ENCODE assay signal across 1 cellular context in the genomic region with DNA sequence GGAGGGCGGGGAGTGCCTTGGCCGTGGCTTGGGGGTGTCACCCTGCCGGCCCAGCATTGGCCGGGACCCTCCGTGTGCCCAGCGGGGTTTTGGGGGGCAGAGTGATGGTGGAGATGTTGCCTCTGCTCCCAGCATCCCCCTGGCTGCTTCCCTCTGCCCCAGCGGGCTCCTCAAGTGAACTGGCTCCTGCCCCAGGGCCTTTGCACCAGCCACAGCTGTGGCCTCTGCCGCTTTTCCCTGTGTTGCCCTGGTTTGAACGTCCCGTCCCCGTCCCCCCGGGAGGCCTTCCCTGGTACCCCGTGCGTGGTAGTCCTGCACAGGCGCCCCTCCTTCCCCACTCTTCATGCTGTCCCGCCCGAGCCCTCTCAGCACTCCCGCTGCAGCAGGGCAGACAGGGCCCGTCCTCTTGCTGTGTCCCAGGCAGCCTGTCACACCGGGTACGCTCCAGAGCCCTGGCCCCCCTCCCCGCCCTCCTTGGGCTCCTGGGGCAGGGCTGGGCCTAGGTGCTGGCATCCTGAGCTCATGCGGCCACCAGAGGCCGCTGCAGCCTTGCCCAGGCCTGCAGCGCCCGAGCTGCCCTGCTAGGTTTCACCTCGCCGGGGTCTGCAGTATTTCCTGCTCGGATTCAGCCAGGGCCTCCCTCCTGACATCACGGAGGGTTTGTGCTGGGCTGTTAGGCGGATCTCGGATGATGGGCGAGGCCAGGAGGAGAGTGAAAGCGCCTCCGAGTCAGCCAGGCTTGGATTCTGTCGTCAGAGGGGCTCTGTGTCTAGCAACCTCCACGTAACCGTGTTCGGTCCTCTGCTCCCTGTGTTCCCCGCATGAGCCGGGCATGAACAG.
TF ChIP-seq lines count a peak whose summit lies in the region.

No MANE protein-coding gene starts in this region.

TF ChIP-seq in HepG2, 621 proteins besides CTCF, POLR2A, EP300 and RAD21 (continued from another document and continues in another):
- TF ChIP-seq, protein P1, sequence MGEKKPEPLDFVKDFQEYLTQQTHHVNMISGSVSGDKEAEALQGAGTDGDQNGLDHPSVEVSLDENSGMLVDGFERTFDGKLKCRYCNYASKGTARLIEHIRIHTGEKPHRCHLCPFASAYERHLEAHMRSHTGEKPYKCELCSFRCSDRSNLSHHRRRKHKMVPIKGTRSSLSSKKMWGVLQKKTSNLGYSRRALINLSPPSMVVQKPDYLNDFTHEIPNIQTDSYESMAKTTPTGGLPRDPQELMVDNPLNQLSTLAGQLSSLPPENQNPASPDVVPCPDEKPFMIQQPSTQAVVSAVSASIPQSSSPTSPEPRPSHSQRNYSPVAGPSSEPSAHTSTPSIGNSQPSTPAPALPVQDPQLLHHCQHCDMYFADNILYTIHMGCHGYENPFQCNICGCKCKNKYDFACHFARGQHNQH (CRISPR knock-in tag; IDR thresholded peaks at IDR 0.05), result 0 out of 2 replicates have a peak, but pooled peaks have one; percentile 20
- TF ChIP-seq, protein P2, sequence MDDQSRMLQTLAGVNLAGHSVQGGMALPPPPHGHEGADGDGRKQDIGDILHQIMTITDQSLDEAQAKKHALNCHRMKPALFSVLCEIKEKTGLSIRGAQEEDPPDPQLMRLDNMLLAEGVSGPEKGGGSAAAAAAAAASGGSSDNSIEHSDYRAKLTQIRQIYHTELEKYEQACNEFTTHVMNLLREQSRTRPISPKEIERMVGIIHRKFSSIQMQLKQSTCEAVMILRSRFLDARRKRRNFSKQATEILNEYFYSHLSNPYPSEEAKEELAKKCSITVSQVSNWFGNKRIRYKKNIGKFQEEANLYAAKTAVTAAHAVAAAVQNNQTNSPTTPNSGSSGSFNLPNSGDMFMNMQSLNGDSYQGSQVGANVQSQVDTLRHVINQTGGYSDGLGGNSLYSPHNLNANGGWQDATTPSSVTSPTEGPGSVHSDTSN (CRISPR knock-in tag; IDR thresholded peaks at IDR 0.05; ENCODE audit: borderline replicate concordance), result no peak
- TF ChIP-seq ZNF557 (CRISPR knock-in tag; IDR thresholded peaks at IDR 0.05), result no peak
- no peak for TF ChIP-seq SKI (IDR thresholded peaks at IDR 0.05; ENCODE audit: partially characterized antibody)
- TF ChIP-seq ZNF296 (CRISPR knock-in tag; conservative IDR thresholded peaks at IDR 0.05), result no peak
- TF ChIP-seq DMAP1 (CRISPR knock-in tag; IDR thresholded peaks at IDR 0.05), result no peak
- TF ChIP-seq, protein P3, sequence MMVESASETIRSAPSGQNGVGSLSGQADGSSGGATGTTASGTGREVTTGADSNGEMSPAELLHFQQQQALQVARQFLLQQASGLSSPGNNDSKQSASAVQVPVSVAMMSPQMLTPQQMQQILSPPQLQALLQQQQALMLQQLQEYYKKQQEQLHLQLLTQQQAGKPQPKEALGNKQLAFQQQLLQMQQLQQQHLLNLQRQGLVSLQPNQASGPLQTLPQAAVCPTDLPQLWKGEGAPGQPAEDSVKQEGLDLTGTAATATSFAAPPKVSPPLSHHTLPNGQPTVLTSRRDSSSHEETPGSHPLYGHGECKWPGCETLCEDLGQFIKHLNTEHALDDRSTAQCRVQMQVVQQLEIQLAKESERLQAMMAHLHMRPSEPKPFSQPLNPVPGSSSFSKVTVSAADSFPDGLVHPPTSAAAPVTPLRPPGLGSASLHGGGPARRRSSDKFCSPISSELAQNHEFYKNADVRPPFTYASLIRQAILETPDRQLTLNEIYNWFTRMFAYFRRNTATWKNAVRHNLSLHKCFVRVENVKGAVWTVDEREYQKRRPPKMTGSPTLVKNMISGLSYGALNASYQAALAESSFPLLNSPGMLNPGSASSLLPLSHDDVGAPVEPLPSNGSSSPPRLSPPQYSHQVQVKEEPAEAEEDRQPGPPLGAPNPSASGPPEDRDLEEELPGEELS (CRISPR knock-in tag; IDR thresholded peaks at IDR 0.05), result no peak
- no peak for TF ChIP-seq KDM6A (CRISPR knock-in tag; IDR thresholded peaks at IDR 0.05; ENCODE audit: low read depth)
- no peak for TF ChIP-seq ZNF878 (CRISPR knock-in tag; IDR thresholded peaks at IDR 0.05)
- TF ChIP-seq NKX3-1 (CRISPR knock-in tag; IDR thresholded peaks at IDR 0.05), result no peak
- TF ChIP-seq, protein P4, sequence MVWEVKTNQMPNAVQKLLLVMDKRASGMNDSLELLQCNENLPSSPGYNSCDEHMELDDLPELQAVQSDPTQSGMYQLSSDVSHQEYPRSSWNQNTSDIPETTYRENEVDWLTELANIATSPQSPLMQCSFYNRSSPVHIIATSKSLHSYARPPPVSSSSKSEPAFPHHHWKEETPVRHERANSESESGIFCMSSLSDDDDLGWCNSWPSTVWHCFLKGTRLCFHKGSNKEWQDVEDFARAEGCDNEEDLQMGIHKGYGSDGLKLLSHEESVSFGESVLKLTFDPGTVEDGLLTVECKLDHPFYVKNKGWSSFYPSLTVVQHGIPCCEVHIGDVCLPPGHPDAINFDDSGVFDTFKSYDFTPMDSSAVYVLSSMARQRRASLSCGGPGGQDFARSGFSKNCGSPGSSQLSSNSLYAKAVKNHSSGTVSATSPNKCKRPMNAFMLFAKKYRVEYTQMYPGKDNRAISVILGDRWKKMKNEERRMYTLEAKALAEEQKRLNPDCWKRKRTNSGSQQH (CRISPR knock-in tag; IDR thresholded peaks at IDR 0.05; ENCODE audit: low read depth), result no peak
- TF ChIP-seq SNRNP70 (IDR thresholded peaks at IDR 0.05; ENCODE audit: low read depth, low read length), result no peak
- no peak for TF ChIP-seq ZBTB21 (CRISPR knock-in tag; IDR thresholded peaks at IDR 0.05)
- TF ChIP-seq, protein P5, sequence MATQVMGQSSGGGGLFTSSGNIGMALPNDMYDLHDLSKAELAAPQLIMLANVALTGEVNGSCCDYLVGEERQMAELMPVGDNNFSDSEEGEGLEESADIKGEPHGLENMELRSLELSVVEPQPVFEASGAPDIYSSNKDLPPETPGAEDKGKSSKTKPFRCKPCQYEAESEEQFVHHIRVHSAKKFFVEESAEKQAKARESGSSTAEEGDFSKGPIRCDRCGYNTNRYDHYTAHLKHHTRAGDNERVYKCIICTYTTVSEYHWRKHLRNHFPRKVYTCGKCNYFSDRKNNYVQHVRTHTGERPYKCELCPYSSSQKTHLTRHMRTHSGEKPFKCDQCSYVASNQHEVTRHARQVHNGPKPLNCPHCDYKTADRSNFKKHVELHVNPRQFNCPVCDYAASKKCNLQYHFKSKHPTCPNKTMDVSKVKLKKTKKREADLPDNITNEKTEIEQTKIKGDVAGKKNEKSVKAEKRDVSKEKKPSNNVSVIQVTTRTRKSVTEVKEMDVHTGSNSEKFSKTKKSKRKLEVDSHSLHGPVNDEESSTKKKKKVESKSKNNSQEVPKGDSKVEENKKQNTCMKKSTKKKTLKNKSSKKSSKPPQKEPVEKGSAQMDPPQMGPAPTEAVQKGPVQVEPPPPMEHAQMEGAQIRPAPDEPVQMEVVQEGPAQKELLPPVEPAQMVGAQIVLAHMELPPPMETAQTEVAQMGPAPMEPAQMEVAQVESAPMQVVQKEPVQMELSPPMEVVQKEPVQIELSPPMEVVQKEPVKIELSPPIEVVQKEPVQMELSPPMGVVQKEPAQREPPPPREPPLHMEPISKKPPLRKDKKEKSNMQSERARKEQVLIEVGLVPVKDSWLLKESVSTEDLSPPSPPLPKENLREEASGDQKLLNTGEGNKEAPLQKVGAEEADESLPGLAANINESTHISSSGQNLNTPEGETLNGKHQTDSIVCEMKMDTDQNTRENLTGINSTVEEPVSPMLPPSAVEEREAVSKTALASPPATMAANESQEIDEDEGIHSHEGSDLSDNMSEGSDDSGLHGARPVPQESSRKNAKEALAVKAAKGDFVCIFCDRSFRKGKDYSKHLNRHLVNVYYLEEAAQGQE (IDR thresholded peaks at IDR 0.05; ENCODE audit: borderline replicate concordance in 1 of 2, low read depth in 1 of 2, low read length in 2 of 2), result no peak
- TF ChIP-seq SP1 (IDR thresholded peaks at IDR 0.05), result no peak
- no peak for TF ChIP-seq SP1 (CRISPR knock-in tag; IDR thresholded peaks at IDR 0.05)
- no peak for TF ChIP-seq HHEX (CRISPR knock-in tag; IDR thresholded peaks at IDR 0.05)
- TF ChIP-seq ZNF816 (CRISPR knock-in tag; IDR thresholded peaks at IDR 0.05; ENCODE audit: borderline replicate concordance), result no peak
- TF ChIP-seq, protein P6, sequence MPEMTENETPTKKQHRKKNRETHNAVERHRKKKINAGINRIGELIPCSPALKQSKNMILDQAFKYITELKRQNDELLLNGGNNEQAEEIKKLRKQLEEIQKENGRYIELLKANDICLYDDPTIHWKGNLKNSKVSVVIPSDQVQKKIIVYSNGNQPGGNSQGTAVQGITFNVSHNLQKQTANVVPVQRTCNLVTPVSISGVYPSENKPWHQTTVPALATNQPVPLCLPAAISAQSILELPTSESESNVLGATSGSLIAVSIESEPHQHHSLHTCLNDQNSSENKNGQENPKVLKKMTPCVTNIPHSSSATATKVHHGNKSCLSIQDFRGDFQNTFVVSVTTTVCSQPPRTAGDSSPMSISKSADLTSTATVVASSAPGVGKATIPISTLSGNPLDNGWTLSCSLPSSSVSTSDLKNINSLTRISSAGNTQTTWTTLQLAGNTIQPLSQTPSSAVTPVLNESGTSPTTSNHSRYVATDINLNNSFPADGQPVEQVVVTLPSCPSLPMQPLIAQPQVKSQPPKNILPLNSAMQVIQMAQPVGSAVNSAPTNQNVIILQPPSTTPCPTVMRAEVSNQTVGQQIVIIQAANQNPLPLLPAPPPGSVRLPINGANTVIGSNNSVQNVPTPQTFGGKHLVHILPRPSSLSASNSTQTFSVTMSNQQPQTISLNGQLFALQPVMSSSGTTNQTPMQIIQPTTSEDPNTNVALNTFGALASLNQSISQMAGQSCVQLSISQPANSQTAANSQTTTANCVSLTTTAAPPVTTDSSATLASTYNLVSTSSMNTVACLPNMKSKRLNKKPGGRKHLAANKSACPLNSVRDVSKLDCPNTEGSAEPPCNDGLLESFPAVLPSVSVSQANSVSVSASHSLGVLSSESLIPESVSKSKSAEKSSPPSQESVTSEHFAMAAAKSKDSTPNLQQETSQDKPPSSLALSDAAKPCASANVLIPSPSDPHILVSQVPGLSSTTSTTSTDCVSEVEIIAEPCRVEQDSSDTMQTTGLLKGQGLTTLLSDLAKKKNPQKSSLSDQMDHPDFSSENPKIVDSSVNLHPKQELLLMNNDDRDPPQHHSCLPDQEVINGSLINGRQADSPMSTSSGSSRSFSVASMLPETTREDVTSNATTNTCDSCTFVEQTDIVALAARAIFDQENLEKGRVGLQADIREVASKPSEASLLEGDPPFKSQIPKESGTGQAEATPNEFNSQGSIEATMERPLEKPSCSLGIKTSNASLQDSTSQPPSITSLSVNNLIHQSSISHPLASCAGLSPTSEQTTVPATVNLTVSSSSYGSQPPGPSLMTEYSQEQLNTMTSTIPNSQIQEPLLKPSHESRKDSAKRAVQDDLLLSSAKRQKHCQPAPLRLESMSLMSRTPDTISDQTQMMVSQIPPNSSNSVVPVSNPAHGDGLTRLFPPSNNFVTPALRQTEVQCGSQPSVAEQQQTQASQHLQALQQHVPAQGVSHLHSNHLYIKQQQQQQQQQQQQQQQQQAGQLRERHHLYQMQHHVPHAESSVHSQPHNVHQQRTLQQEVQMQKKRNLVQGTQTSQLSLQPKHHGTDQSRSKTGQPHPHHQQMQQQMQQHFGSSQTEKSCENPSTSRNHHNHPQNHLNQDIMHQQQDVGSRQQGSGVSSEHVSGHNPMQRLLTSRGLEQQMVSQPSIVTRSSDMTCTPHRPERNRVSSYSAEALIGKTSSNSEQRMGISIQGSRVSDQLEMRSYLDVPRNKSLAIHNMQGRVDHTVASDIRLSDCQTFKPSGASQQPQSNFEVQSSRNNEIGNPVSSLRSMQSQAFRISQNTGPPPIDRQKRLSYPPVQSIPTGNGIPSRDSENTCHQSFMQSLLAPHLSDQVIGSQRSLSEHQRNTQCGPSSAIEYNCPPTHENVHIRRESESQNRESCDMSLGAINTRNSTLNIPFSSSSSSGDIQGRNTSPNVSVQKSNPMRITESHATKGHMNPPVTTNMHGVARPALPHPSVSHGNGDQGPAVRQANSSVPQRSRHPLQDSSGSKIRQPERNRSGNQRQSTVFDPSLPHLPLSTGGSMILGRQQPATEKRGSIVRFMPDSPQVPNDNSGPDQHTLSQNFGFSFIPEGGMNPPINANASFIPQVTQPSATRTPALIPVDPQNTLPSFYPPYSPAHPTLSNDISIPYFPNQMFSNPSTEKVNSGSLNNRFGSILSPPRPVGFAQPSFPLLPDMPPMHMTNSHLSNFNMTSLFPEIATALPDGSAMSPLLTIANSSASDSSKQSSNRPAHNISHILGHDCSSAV (CRISPR knock-in tag; IDR thresholded peaks at IDR 0.05; ENCODE audit: borderline replicate concordance), result no peak
- TF ChIP-seq NONO (IDR thresholded peaks at IDR 0.05), result no peak
- no peak for TF ChIP-seq NONO (CRISPR knock-in tag; conservative IDR thresholded peaks at IDR 0.05)
- peak; percentile 22 for TF ChIP-seq HNRNPLL (IDR thresholded peaks at IDR 0.05; ENCODE audit: low read depth, low read length, poor library complexity, severe bottlenecking)
- 0 out of 4 replicates have a peak, but pooled peaks of 1 of the 2 experiments have one; percentile 61 for TF ChIP-seq KLF16 (CRISPR knock-in tag; IDR thresholded peaks at IDR 0.05)
- TF ChIP-seq GATA4 (IDR thresholded peaks at IDR 0.05; ENCODE audit: borderline replicate concordance, low read depth), result no peak
- TF ChIP-seq MBD4 (IDR thresholded peaks at IDR 0.05; ENCODE audit: borderline replicate concordance, low read length), result no peak
- no peak for TF ChIP-seq CENPT (CRISPR knock-in tag; IDR thresholded peaks at IDR 0.05; ENCODE audit: low read depth)
- no peak for TF ChIP-seq ZNF468 (CRISPR knock-in tag; IDR thresholded peaks at IDR 0.05)
- 0 out of 2 replicates have a peak, but pooled peaks have one; percentile 17 for TF ChIP-seq ZNF225 (CRISPR knock-in tag; IDR thresholded peaks at IDR 0.05)
- TF ChIP-seq AHR (CRISPR knock-in tag; IDR thresholded peaks at IDR 0.05), result no peak
- no peak for TF ChIP-seq ZNF24 (IDR thresholded peaks at IDR 0.05)
- TF ChIP-seq HCFC1 (IDR thresholded peaks at IDR 0.05; ENCODE audit: low read depth, low read length), result no peak
- TF ChIP-seq, protein P7, sequence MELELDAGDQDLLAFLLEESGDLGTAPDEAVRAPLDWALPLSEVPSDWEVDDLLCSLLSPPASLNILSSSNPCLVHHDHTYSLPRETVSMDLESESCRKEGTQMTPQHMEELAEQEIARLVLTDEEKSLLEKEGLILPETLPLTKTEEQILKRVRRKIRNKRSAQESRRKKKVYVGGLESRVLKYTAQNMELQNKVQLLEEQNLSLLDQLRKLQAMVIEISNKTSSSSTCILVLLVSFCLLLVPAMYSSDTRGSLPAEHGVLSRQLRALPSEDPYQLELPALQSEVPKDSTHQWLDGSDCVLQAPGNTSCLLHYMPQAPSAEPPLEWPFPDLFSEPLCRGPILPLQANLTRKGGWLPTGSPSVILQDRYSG (CRISPR knock-in tag; IDR thresholded peaks at IDR 0.05), result no peak
- TF ChIP-seq RBFOX2 (IDR thresholded peaks at IDR 0.05; ENCODE audit: low read depth, low read length), result 0 out of 2 replicates have a peak, but pooled peaks have one; percentile 20
- no peak for TF ChIP-seq ZNF317 (CRISPR knock-in tag; IDR thresholded peaks at IDR 0.05)
- no peak for TF ChIP-seq GTF3A (CRISPR knock-in tag; conservative IDR thresholded peaks at IDR 0.05)
- no peak for TF ChIP-seq TSC22D2 (CRISPR knock-in tag; IDR thresholded peaks at IDR 0.05; ENCODE audit: borderline replicate concordance)
- TF ChIP-seq BHLHE40 (IDR thresholded peaks at IDR 0.05; ENCODE audit: low read length), result no peak
- no peak for TF ChIP-seq RFX1 (IDR thresholded peaks at IDR 0.05)
